In genomic region chr7:111561909-111562732, GRCh38 we compare ENCODE assay signal across 1 cellular context.
TF ChIP-seq lines count a peak whose summit lies in the region.

IMMP2L (minus strand) TSS chr7:111562492.

TF ChIP-seq in H1, 55 proteins besides CTCF, POLR2A, EP300 and RAD21 (continued from another document):
- TF ChIP-seq, protein P1, sequence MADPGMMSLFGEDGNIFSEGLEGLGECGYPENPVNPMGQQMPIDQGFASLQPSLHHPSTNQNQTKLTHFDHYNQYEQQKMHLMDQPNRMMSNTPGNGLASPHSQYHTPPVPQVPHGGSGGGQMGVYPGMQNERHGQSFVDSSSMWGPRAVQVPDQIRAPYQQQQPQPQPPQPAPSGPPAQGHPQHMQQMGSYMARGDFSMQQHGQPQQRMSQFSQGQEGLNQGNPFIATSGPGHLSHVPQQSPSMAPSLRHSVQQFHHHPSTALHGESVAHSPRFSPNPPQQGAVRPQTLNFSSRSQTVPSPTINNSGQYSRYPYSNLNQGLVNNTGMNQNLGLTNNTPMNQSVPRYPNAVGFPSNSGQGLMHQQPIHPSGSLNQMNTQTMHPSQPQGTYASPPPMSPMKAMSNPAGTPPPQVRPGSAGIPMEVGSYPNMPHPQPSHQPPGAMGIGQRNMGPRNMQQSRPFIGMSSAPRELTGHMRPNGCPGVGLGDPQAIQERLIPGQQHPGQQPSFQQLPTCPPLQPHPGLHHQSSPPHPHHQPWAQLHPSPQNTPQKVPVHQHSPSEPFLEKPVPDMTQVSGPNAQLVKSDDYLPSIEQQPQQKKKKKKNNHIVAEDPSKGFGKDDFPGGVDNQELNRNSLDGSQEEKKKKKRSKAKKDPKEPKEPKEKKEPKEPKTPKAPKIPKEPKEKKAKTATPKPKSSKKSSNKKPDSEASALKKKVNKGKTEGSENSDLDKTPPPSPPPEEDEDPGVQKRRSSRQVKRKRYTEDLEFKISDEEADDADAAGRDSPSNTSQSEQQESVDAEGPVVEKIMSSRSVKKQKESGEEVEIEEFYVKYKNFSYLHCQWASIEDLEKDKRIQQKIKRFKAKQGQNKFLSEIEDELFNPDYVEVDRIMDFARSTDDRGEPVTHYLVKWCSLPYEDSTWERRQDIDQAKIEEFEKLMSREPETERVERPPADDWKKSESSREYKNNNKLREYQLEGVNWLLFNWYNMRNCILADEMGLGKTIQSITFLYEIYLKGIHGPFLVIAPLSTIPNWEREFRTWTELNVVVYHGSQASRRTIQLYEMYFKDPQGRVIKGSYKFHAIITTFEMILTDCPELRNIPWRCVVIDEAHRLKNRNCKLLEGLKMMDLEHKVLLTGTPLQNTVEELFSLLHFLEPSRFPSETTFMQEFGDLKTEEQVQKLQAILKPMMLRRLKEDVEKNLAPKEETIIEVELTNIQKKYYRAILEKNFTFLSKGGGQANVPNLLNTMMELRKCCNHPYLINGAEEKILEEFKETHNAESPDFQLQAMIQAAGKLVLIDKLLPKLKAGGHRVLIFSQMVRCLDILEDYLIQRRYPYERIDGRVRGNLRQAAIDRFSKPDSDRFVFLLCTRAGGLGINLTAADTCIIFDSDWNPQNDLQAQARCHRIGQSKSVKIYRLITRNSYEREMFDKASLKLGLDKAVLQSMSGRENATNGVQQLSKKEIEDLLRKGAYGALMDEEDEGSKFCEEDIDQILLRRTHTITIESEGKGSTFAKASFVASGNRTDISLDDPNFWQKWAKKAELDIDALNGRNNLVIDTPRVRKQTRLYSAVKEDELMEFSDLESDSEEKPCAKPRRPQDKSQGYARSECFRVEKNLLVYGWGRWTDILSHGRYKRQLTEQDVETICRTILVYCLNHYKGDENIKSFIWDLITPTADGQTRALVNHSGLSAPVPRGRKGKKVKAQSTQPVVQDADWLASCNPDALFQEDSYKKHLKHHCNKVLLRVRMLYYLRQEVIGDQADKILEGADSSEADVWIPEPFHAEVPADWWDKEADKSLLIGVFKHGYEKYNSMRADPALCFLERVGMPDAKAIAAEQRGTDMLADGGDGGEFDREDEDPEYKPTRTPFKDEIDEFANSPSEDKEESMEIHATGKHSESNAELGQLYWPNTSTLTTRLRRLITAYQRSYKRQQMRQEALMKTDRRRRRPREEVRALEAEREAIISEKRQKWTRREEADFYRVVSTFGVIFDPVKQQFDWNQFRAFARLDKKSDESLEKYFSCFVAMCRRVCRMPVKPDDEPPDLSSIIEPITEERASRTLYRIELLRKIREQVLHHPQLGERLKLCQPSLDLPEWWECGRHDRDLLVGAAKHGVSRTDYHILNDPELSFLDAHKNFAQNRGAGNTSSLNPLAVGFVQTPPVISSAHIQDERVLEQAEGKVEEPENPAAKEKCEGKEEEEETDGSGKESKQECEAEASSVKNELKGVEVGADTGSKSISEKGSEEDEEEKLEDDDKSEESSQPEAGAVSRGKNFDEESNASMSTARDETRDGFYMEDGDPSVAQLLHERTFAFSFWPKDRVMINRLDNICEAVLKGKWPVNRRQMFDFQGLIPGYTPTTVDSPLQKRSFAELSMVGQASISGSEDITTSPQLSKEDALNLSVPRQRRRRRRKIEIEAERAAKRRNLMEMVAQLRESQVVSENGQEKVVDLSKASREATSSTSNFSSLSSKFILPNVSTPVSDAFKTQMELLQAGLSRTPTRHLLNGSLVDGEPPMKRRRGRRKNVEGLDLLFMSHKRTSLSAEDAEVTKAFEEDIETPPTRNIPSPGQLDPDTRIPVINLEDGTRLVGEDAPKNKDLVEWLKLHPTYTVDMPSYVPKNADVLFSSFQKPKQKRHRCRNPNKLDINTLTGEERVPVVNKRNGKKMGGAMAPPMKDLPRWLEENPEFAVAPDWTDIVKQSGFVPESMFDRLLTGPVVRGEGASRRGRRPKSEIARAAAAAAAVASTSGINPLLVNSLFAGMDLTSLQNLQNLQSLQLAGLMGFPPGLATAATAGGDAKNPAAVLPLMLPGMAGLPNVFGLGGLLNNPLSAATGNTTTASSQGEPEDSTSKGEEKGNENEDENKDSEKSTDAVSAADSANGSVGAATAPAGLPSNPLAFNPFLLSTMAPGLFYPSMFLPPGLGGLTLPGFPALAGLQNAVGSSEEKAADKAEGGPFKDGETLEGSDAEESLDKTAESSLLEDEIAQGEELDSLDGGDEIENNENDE (IDR thresholded peaks at IDR 0.05; ENCODE audit: insufficient replicate concordance, low read length) = no peak
- TF ChIP-seq NRF1 (IDR thresholded peaks at IDR 0.05; ENCODE audit: low read depth, low read length) = peak; percentile 36; the same call in 1 of the 2 replicates
- TF ChIP-seq CREB1 (IDR thresholded peaks at IDR 0.05) = 0 out of 2 replicates have a peak, but pooled peaks have one; percentile 20
- TF ChIP-seq PHF8 (conservative IDR thresholded peaks at IDR 0.05; ENCODE audit: low read depth, low read length) = peak; percentile 96
- no peak for TF ChIP-seq GABPA (IDR thresholded peaks at IDR 0.05; ENCODE audit: borderline replicate concordance, insufficient read depth, low read length)
- TF ChIP-seq SP4 (IDR thresholded peaks at IDR 0.05; ENCODE audit: low read length) = no peak; the same call in 1 of the 2 replicates
- TF ChIP-seq SAP30 (IDR thresholded peaks at IDR 0.05; ENCODE audit: insufficient read depth, insufficient replicate concordance, low read length) = no peak
- TF ChIP-seq RXRA (IDR thresholded peaks at IDR 0.05; ENCODE audit: insufficient read depth, low read depth, low read length) = no peak
- no peak for TF ChIP-seq SIX5 (IDR thresholded peaks at IDR 0.05; ENCODE audit: low read depth, low read length)
- TF ChIP-seq, protein P2, sequence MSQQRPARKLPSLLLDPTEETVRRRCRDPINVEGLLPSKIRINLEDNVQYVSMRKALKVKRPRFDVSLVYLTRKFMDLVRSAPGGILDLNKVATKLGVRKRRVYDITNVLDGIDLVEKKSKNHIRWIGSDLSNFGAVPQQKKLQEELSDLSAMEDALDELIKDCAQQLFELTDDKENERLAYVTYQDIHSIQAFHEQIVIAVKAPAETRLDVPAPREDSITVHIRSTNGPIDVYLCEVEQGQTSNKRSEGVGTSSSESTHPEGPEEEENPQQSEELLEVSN (IDR thresholded peaks at IDR 0.05) = peak; percentile 96
- no peak for TF ChIP-seq CBX8 (IDR thresholded peaks at IDR 0.05; ENCODE audit: borderline replicate concordance, low read depth, low read length)
- no peak for TF ChIP-seq JUND (IDR thresholded peaks at IDR 0.05; ENCODE audit: low read length)
- TF ChIP-seq SUZ12 (IDR thresholded peaks at IDR 0.05; ENCODE audit: low read length) = no peak
- TF ChIP-seq TCF12 (IDR thresholded peaks at IDR 0.05; ENCODE audit: low read depth, low read length) = no peak
- TF ChIP-seq POLR2AphosphoS5 (IDR thresholded peaks at IDR 0.05; ENCODE audit: low read depth, low read length) = peak; percentile 67; the same call in 1 of the 2 replicates
- TF ChIP-seq EGR1 (IDR thresholded peaks at IDR 0.05; ENCODE audit: borderline replicate concordance, low read depth, low read length) = peak; percentile 33; the same call in 1 of the 2 replicates
- TF ChIP-seq HDAC2 (IDR thresholded peaks at IDR 0.05; ENCODE audit: borderline replicate concordance in 1 of 2, low read depth in 2 of 2, low read length in 2 of 2) = 0 out of 4 replicates have a peak, but pooled peaks of 1 of the 2 experiments have one; percentile 19
- no peak for TF ChIP-seq GTF2F1 (IDR thresholded peaks at IDR 0.05; ENCODE audit: borderline replicate concordance, low read depth, low read length)
- TF ChIP-seq SP1 (IDR thresholded peaks at IDR 0.05; ENCODE audit: low read depth, low read length) = peak; percentile 91
- TF ChIP-seq SRF (IDR thresholded peaks at IDR 0.05; ENCODE audit: low read depth, low read length) = no peak
- peak; percentile 29; the same call in 1 of the 2 replicates for TF ChIP-seq FOSL1 (IDR thresholded peaks at IDR 0.05; ENCODE audit: insufficient read depth, low read depth, low read length)
- TF ChIP-seq, protein P3, sequence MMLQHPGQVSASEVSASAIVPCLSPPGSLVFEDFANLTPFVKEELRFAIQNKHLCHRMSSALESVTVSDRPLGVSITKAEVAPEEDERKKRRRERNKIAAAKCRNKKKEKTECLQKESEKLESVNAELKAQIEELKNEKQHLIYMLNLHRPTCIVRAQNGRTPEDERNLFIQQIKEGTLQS (IDR thresholded peaks at IDR 0.05; ENCODE audit: insufficient read depth, low read depth, low read length) = no peak
- no peak for TF ChIP-seq YY1 (IDR thresholded peaks at IDR 0.05; ENCODE audit: low read depth, low read length)
- TF ChIP-seq TBP (IDR thresholded peaks at IDR 0.05; ENCODE audit: low read depth, low read length) = no peak; the same call in 1 of the 2 replicates
- TF ChIP-seq SIN3A (conservative IDR thresholded peaks at IDR 0.05 in 1 of 2, IDR thresholded peaks at IDR 0.05 in 1 of 2; ENCODE audit: low read depth in 1 of 2, low read length in 2 of 2) = peak in 1 of 2 experiments; percentile 41; a peak in 1 of 4 replicates
- no peak for TF ChIP-seq ZNF274 (IDR thresholded peaks at IDR 0.05; ENCODE audit: borderline replicate concordance, extremely low read depth, low read length)
- TF ChIP-seq NANOG (IDR thresholded peaks at IDR 0.05; ENCODE audit: insufficient read depth, low read depth, low read length, poor library complexity, severe bottlenecking) = peak; percentile 41
- TF ChIP-seq HDAC6 (IDR thresholded peaks at IDR 0.05; ENCODE audit: low read depth, low read length) = no peak
- peak; percentile 78 for TF ChIP-seq KDM4A (IDR thresholded peaks at IDR 0.05; ENCODE audit: low read depth, low read length, severe bottlenecking)
- no peak for TF ChIP-seq BCL11A (IDR thresholded peaks at IDR 0.05; ENCODE audit: low read depth in 2 of 2, low read length in 2 of 2)
- TF ChIP-seq TAF7 (optimal IDR thresholded peaks at IDR 0.05; ENCODE audit: borderline replicate concordance, low read depth, low read length) = peak; percentile 44
- TF ChIP-seq MAFK (IDR thresholded peaks at IDR 0.05; ENCODE audit: low read depth, low read length) = no peak
- no peak for TF ChIP-seq POU5F1 (IDR thresholded peaks at IDR 0.05; ENCODE audit: low read depth, low read length)
- no peak for TF ChIP-seq CBX5 (IDR thresholded peaks at IDR 0.05; ENCODE audit: low read depth, low read length)
- TF ChIP-seq KDM5A (IDR thresholded peaks at IDR 0.05; ENCODE audit: low read length) = no peak
- no peak for TF ChIP-seq ATF2 (IDR thresholded peaks at IDR 0.05; ENCODE audit: low read length)
- TF ChIP-seq KDM1A (IDR thresholded peaks at IDR 0.05; ENCODE audit: borderline replicate concordance, low read length) = no peak
- TF ChIP-seq BRCA1 (IDR thresholded peaks at IDR 0.05; ENCODE audit: low read depth, low read length) = no peak
- no peak for TF ChIP-seq SP2 (IDR thresholded peaks at IDR 0.05; ENCODE audit: low read length)
- peak; percentile 74 for TF ChIP-seq TAF1 (IDR thresholded peaks at IDR 0.05; ENCODE audit: low read depth, low read length)
- TF ChIP-seq ASH2L (IDR thresholded peaks at IDR 0.05; ENCODE audit: low read length) = peak; percentile 87
- no peak for TF ChIP-seq CHD1 (IDR thresholded peaks at IDR 0.05; ENCODE audit: low read depth, low read length)
- no peak for TF ChIP-seq BACH1 (IDR thresholded peaks at IDR 0.05; ENCODE audit: low read length)
- no peak for TF ChIP-seq JUN (IDR thresholded peaks at IDR 0.05; ENCODE audit: low read depth, low read length)
- no peak; the same call in 1 of the 2 replicates for TF ChIP-seq RFX5 (IDR thresholded peaks at IDR 0.05; ENCODE audit: borderline replicate concordance, low read depth, low read length)
- no peak for TF ChIP-seq RNF2 (IDR thresholded peaks at IDR 0.05; ENCODE audit: borderline replicate concordance, low read depth, low read length, missing control alignments, poor library complexity, severe bottlenecking)
- no peak for TF ChIP-seq CEBPB (IDR thresholded peaks at IDR 0.05; ENCODE audit: low read depth, low read length)
- TF ChIP-seq, protein P4, sequence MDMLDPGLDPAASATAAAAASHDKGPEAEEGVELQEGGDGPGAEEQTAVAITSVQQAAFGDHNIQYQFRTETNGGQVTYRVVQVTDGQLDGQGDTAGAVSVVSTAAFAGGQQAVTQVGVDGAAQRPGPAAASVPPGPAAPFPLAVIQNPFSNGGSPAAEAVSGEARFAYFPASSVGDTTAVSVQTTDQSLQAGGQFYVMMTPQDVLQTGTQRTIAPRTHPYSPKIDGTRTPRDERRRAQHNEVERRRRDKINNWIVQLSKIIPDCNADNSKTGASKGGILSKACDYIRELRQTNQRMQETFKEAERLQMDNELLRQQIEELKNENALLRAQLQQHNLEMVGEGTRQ (IDR thresholded peaks at IDR 0.05; ENCODE audit: low read length) = no peak
- 0 out of 2 replicates have a peak, but pooled peaks have one; percentile 73 for TF ChIP-seq RBBP5 (IDR thresholded peaks at IDR 0.05; ENCODE audit: borderline replicate concordance, low read depth, low read length)
- no peak for TF ChIP-seq EZH2 (IDR thresholded peaks at IDR 0.05; ENCODE audit: low read depth, low read length, severe bottlenecking)
- no peak for TF ChIP-seq TEAD4 (IDR thresholded peaks at IDR 0.05; ENCODE audit: low read depth, low read length)
- no peak for TF ChIP-seq SIRT6 (IDR thresholded peaks at IDR 0.05; ENCODE audit: low read length)
- no peak for TF ChIP-seq CTBP2 (IDR thresholded peaks at IDR 0.05; ENCODE audit: borderline replicate concordance, insufficient read depth, insufficient read length, low read length)
